1 cellular context compared by ENCODE assay signal in the genomic region with DNA sequence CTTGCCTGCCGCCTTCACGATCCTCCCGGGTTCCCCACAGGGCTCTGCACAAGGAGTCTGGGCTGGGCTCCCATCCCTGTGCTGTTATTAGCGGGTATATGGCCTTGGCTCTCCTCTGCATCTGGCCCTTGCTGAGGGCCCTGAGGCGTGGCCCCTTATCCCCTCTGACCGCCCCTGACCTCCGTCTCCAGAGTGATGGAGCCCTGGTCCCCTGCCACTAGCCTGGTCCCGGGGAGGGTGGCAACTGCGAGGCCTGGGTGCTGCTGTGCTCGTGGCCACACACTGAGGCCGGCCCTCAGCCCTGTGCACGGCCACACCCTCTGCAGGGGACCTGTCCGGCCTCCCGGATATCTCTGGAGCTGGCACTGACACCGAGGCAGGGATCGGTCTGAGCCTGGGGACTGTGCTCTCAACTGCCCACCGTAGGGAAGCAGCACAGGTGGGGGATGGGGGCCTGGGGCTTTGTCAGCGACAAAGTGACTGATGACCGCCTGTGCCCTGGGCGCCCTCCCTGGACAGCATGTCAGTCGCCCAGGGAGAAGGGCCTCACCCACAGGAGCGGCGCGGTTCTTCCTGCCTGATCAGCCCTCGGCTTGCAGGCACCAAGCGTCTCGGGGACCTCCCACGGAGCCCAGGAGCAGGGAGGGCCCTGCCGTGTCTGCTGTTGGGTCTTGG.
TF ChIP-seq lines count a peak whose summit lies in the region.

No MANE protein-coding gene starts in this region.

TF ChIP-seq in HepG2, 621 proteins besides CTCF, POLR2A, EP300 and RAD21 (continued from another document):
- TF ChIP-seq, protein P1, sequence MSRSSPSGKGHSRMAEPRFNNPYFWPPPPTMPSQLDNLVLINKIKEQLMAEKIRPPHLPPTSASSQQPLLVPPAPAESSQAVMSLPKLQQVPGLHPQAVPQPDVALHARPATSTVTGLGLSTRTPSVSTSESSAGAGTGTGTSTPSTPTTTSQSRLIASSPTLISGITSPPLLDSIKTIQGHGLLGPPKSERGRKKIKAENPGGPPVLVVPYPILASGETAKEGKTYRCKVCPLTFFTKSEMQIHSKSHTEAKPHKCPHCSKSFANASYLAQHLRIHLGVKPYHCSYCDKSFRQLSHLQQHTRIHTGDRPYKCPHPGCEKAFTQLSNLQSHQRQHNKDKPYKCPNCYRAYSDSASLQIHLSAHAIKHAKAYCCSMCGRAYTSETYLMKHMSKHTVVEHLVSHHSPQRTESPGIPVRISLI (CRISPR knock-in tag; IDR thresholded peaks at IDR 0.05; ENCODE audit: borderline replicate concordance), result no peak
- TF ChIP-seq ZNF563 (CRISPR knock-in tag; IDR thresholded peaks at IDR 0.05), result no peak
- TF ChIP-seq BRD4 (CRISPR knock-in tag; IDR thresholded peaks at IDR 0.05), result no peak
- TF ChIP-seq ZNF24 (IDR thresholded peaks at IDR 0.05), result no peak
- no peak for TF ChIP-seq GLI4 (CRISPR knock-in tag; IDR thresholded peaks at IDR 0.05; ENCODE audit: borderline replicate concordance)
- TF ChIP-seq MEIS2 (CRISPR knock-in tag; IDR thresholded peaks at IDR 0.05), result no peak
- no peak for TF ChIP-seq ZNF724P (CRISPR knock-in tag; IDR thresholded peaks at IDR 0.05; ENCODE audit: borderline replicate concordance)
- TF ChIP-seq, protein P2, sequence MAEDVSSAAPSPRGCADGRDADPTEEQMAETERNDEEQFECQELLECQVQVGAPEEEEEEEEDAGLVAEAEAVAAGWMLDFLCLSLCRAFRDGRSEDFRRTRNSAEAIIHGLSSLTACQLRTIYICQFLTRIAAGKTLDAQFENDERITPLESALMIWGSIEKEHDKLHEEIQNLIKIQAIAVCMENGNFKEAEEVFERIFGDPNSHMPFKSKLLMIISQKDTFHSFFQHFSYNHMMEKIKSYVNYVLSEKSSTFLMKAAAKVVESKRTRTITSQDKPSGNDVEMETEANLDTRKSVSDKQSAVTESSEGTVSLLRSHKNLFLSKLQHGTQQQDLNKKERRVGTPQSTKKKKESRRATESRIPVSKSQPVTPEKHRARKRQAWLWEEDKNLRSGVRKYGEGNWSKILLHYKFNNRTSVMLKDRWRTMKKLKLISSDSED (CRISPR knock-in tag; IDR thresholded peaks at IDR 0.05), result no peak
- no peak for TF ChIP-seq IRX3 (CRISPR knock-in tag; IDR thresholded peaks at IDR 0.05; ENCODE audit: borderline replicate concordance, low read depth)
- no peak for TF ChIP-seq NCOA5 (CRISPR knock-in tag; IDR thresholded peaks at IDR 0.05)
- no peak for TF ChIP-seq ZFAT (CRISPR knock-in tag; conservative IDR thresholded peaks at IDR 0.05)
- TF ChIP-seq HDAC1 (CRISPR knock-in tag; IDR thresholded peaks at IDR 0.05), result no peak
- TF ChIP-seq SRSF9 (IDR thresholded peaks at IDR 0.05; ENCODE audit: borderline replicate concordance, insufficient read depth, low read depth, low read length, poor library complexity, severe bottlenecking), result no peak
- no peak for TF ChIP-seq ZNF354B (CRISPR knock-in tag; IDR thresholded peaks at IDR 0.05)
- no peak for TF ChIP-seq ZNF713 (CRISPR knock-in tag; IDR thresholded peaks at IDR 0.05)
- TF ChIP-seq ZBTB38 (CRISPR knock-in tag; IDR thresholded peaks at IDR 0.05), result no peak
- TF ChIP-seq CCDC6 (CRISPR knock-in tag; IDR thresholded peaks at IDR 0.05), result no peak
- TF ChIP-seq ZNF121 (CRISPR knock-in tag; IDR thresholded peaks at IDR 0.05), result no peak
- no peak for TF ChIP-seq ZNF841 (CRISPR knock-in tag; IDR thresholded peaks at IDR 0.05; ENCODE audit: borderline replicate concordance)
